ENCODE assay signal across 18 cellular contexts in the genomic region with DNA sequence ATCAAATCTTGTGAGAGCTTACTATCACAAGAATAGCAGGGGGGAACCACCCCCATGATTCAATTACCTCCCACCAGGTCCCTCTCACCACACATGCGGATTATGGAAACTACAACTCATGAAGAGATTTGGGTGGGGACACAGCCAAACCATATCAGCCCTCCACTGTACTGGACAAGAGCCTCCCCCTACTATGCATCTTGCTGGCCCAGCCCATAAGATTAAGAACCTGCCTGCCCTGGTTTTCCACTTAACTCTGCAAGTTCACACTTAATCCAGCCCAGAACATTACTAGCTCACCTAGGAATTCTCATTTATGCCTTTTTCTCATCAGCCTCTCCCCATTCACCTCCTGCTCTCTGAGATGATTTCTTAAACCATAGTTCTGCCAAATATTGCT. TPM values are rescaled to one million over a fixed set of nuclear protein-coding genes. Genes with fewer than 3 reads are reported as not detected.
DNase-seq lines count a peak whose midpoint lies in the region; ATAC-seq and TF ChIP-seq lines count a peak whose summit lies in the region.
"Had no signal": no experiment of that assay in that cellular context is flagged by ENCODE, and none has a peak within 500 bp of the region (broad histone marks: within the 10 kb centered on the region; RNA-seq: fewer than 3 reads in every experiment).

No MANE protein-coding gene starts in this region.

- no peak overlapping the region for H3K4me3 ChIP-seq in esophagus squamous epithelium
- H3K4me3 ChIP-seq: BLaER1, GM23248 had no signal

- no peak overlapping the region for H3K4me3 Mint-ChIP-seq in stimulated activated naive CD8-positive, alpha-beta T cell treated with anti-CD3 and anti-CD28 coated beads, Interleukin-15, amount 100 ng/mL, for 72 hours
- H3K4me3 Mint-ChIP-seq: B cell; CD4-positive, CD25-positive, alpha-beta regulatory T cell; CD8-positive, alpha-beta T cell; H9 had no signal

- H3K27me3 ChIP-seq in esophagus squamous epithelium: peaks cover 0 to 8% (median 0%) of the 10 kb centered on the region in 4 donors
- H3K27me3 ChIP-seq: BLaER1 had no signal

- ATAC-seq in stimulated activated naive CD8-positive, alpha-beta T cell treated with anti-CD3 and anti-CD28 coated beads, Interleukin-15, Interleukin-2, amounts not matched to agents 100 U/mL and 50 U/mL, for 24 hours: peak; percentile 19
- ATAC-seq in stimulated activated naive CD8-positive, alpha-beta T cell treated with anti-CD3 and anti-CD28 coated beads, Interleukin-15, amount 100 ng/mL, for 72 hours: no peak
- ATAC-seq: CD8-positive, alpha-beta T cell; HCT116 had no signal

- H3K9me3 ChIP-seq in esophagus squamous epithelium: no peaks in the 10 kb centered on the region
- H3K9me3 ChIP-seq: BLaER1, Caco-2 had no signal

- no peak overlapping the region for H3K27ac Mint-ChIP-seq in stimulated activated naive CD8-positive, alpha-beta T cell treated with anti-CD3 and anti-CD28 coated beads, Interleukin-15, amount 100 ng/mL, for 72 hours
- H3K27ac Mint-ChIP-seq: B cell; CD4-positive, CD25-positive, alpha-beta regulatory T cell; CD8-positive, alpha-beta T cell; H9 had no signal

- H3K9me3 Mint-ChIP-seq in stimulated activated naive CD8-positive, alpha-beta T cell treated with anti-CD3 and anti-CD28 coated beads, Interleukin-15, amount 100 ng/mL, for 72 hours: no peaks in the 10 kb centered on the region
- H3K9me3 Mint-ChIP-seq: CD8-positive, alpha-beta T cell had no signal

- peaks cover 0 to 10% (median 0%) of the 10 kb centered on the region in 3 donors for H3K4me1 ChIP-seq in esophagus squamous epithelium
- H3K4me1 ChIP-seq: BLaER1, Caco-2 had no signal

- no peak for DNase-seq in stimulated activated naive CD8-positive, alpha-beta T cell treated with anti-CD3 and anti-CD28 coated beads, Interleukin-15, Interleukin-2, amounts not matched to agents 100 U/mL and 50 U/mL, for 24 hours
- DNase-seq in stimulated activated naive CD8-positive, alpha-beta T cell treated with anti-CD3 and anti-CD28 coated beads, Interleukin-15, amount 100 ng/mL, for 72 hours: no peak
- DNase-seq in epithelial cell of prostate (ENCODE audit: low read depth, low spot score): no peak
- DNase-seq in esophagus squamous epithelium (lab: John Stamatoyannopoulos, UW): no peak
- no peak for DNase-seq in anterior cingulate cortex (lab: John Stamatoyannopoulos, UW)
- DNase-seq in NCI-H226: no peak
- DNase-seq: Caco-2; CD4-positive, CD25-positive, alpha-beta regulatory T cell; CD8-positive, alpha-beta T cell; DMS153; DND-41; GM23248; H9 had no signal

- H3K27ac ChIP-seq in epithelial cell of prostate: peak overlapping the region; percentile 8
- peak overlapping the region in 3 of 4 donors; percentile 47 to 65 (median 62) for H3K27ac ChIP-seq in esophagus squamous epithelium
- H3K27ac ChIP-seq: 22Rv1, BLaER1, C4-2B, GM23248 had no signal

- no peaks in the 10 kb centered on the region for H3K36me3 ChIP-seq in esophagus squamous epithelium
- H3K36me3 ChIP-seq: BLaER1 had no signal

- H3K4me1 Mint-ChIP-seq in stimulated activated naive CD8-positive, alpha-beta T cell treated with anti-CD3 and anti-CD28 coated beads, Interleukin-15, amount 100 ng/mL, for 72 hours: no peaks in the 10 kb centered on the region
- H3K4me1 Mint-ChIP-seq: B cell; CD4-positive, CD25-positive, alpha-beta regulatory T cell; H9 had no signal

- no peak for TF ChIP-seq POLR2A in esophagus squamous epithelium (IDR thresholded peaks at IDR 0.05)

- no peak for TF ChIP-seq CTCF in esophagus squamous epithelium (IDR thresholded peaks at IDR 0.05)

- intact Hi-C loops in esophagus squamous epithelium (cut with DNase I): no loop called here

- 100% methylated on average over 1 of the region's 1 CpG; no CpG with 5 or more reads in 1 of the 2 donors for WGBS in esophagus squamous epithelium, 2 donors

- H3K27me3 Mint-ChIP-seq in stimulated activated naive CD8-positive, alpha-beta T cell treated with anti-CD3 and anti-CD28 coated beads, Interleukin-15, amount 100 ng/mL, for 72 hours: peaks cover 16% of the 10 kb centered on the region

RNA-seq across cellular contexts. Expression of gene FBXO28, which starts 18.0 kb away (rescaled TPM):
- 10 to 100 TPM; 25.2 to 34.3 (median 31.5) TPM for total RNA-seq in esophagus squamous epithelium
